Comparison of ENCODE assay signal across 9 cellular contexts in genomic region chr12:6751767-6752166, GRCh38. TPM values are rescaled to one million over a fixed set of nuclear protein-coding genes. Genes with fewer than 3 reads are reported as not detected.
DNase-seq lines count a peak whose midpoint lies in the region; ATAC-seq, FAIRE-seq and TF ChIP-seq lines count a peak whose summit lies in the region.
"Had no signal": no experiment of that assay in that cellular context is flagged by ENCODE, and none has a peak within 500 bp of the region (broad histone marks: within the 10 kb centered on the region; RNA-seq: fewer than 3 reads in every experiment).

No MANE protein-coding gene starts in this region.

- TF ChIP-seq CTCF in DND-41 (IDR thresholded peaks at IDR 0.05; ENCODE audit: borderline replicate concordance, extremely low read depth, low read length, poor library complexity, severe bottlenecking), result no peak
- TF ChIP-seq CTCF in PC-3 (conservative IDR thresholded peaks at IDR 0.05; ENCODE audit: low read depth, low read length), result no peak
- TF ChIP-seq CTCF in endothelial cell (IDR thresholded peaks at IDR 0.05; ENCODE audit: unreplicated experiment), result no peak
- TF ChIP-seq CTCF in pancreas (IDR thresholded peaks at IDR 0.05), result no peak
- no peak for TF ChIP-seq CTCF in GM13977 (IDR thresholded peaks at IDR 0.05; ENCODE audit: extremely low read depth, insufficient read depth, missing control alignments)

- peaks cover 29% of the 10 kb centered on the region for H3K4me1 ChIP-seq in DND-41 (ENCODE audit: insufficient read depth, low read length)
- peaks cover 12% of the 10 kb centered on the region for H3K4me1 ChIP-seq in PC-3 (ENCODE audit: insufficient read depth, low read length)
- peaks cover 7 to 11% (median 11%) of the 10 kb centered on the region in 3 donors for H3K4me1 ChIP-seq in pancreas

- H3K27ac Mint-ChIP-seq in endothelial cell (ENCODE audit: unreplicated experiment), result no peak overlapping the region

- intact Hi-C loops in PC-3 (cut with micrococcal nuclease) (loop anchor here (2.0 to 5.0 kb wide), 2 partner anchors 15 to 101 kb away; partner anchors contain the start of genes CDCA3, PTMS and USP5), pancreas (cut with DNase I) (no loop called here)

- no peak for FAIRE-seq in pancreas (lab: Jason Lieb, UNC)
- FAIRE-seq: islet of Langerhans had no signal

- 68 to 73% methylated on average over 7 of the region's 7 CpGs for WGBS in pancreas, 2 donors

- CTCF ChIA-PET in PC-3 (lab: Charles Lee), result interaction anchor here (0.6 to 1.7 kb wide), 3 partner anchors 9 to 57 kb away, joined by 4 read pairs; no protein-coding TSS in a partner anchor

- peaks cover 32% of the 10 kb centered on the region for H3K36me3 Mint-ChIP-seq in endothelial cell (ENCODE audit: low read depth, unreplicated experiment)

- no peak overlapping the region for H2AFZ ChIP-seq in DND-41 (ENCODE audit: low read depth, low read length)
- no peak overlapping the region for H2AFZ ChIP-seq in PC-3 (ENCODE audit: low read length)

- H3K9me3 ChIP-seq in DND-41 (ENCODE audit: insufficient read depth, low read length, severe bottlenecking) (no peaks in the 10 kb centered on the region), PC-3 (ENCODE audit: low read length) (no peaks in the 10 kb centered on the region), pancreas (no peaks in the 10 kb centered on the region)

- H4K20me1 ChIP-seq in DND-41 (ENCODE audit: insufficient read depth, low read length) (peaks cover 13% of the 10 kb centered on the region), PC-3 (ENCODE audit: low read length) (peaks cover 4% of the 10 kb centered on the region; the same call in 1 of the 2 replicates)

- peaks cover 14% of the 10 kb centered on the region for H3K4me1 Mint-ChIP-seq in endothelial cell (ENCODE audit: unreplicated experiment)

- POLR2A ChIA-PET in PC-3 (lab: Charles Lee; ENCODE audit: unreplicated experiment), result interaction anchor here (0.6 kb wide), 1 partner anchor 25 kb away, joined by 4 read pairs; no protein-coding TSS in a partner anchor

- peak overlapping the region; percentile 98 for H3K4me3 Mint-ChIP-seq in endothelial cell (ENCODE audit: unreplicated experiment)

- no peaks in the 10 kb centered on the region for H3F3A ChIP-seq in PC-3 (ENCODE audit: low read length, unreplicated experiment)

- DNase-seq in DND-41, result no peak
- no peak for DNase-seq in PC-3
- DNase-seq in endothelial cell (ENCODE audit: low spot score), result no peak
- DNase-seq in pancreas, result peak in 1 of 6 donors; percentile 61
- no peak for DNase-seq in NCI-H226
- DNase-seq in effector CD8-positive, alpha-beta T cell (lab: John Stamatoyannopoulos, UW), result no peak
- no peak for DNase-seq in GM13977 (ENCODE audit: low spot score)
- no peak for DNase-seq in NCI-H774 (lab: John Stamatoyannopoulos, UW)

- H3K9ac ChIP-seq in DND-41 (ENCODE audit: low read depth, low read length) (peak overlapping the region; percentile 80), PC-3 (ENCODE audit: low read length) (peak overlapping the region; percentile 97)

- BruUV-seq in PC-3 (replicated peaks; lab: Mats Ljungman, UMichigan), result no TSS peak

- H3K4me2 ChIP-seq in DND-41 (ENCODE audit: insufficient read depth, low read length) (peak overlapping the region; percentile 83), PC-3 (ENCODE audit: low read length) (peak overlapping the region; percentile 99)

- ATAC-seq in DND-41 (ENCODE audit: insufficient read depth, low read depth) (no peak), PC-3 (no peak), pancreas (no peak)

- peak overlapping the region; percentile 95 for H3K27ac ChIP-seq in DND-41 (ENCODE audit: low read length)
- H3K27ac ChIP-seq in PC-3 (ENCODE audit: low read length), result no peak overlapping the region
- H3K27ac ChIP-seq in pancreas, result no peak overlapping the region

- in situ Hi-C loops in GM13977 (cut with MboI; ENCODE audit: low pct_unique_long_range_greater_than_20kb, low sequenced_read_pairs, unreplicated experiment), result no loop called here

- no peaks in the 10 kb centered on the region for H3K9me3 Mint-ChIP-seq in endothelial cell (ENCODE audit: unreplicated experiment)

- H3K4me3 ChIP-seq in DND-41 (ENCODE audit: low read depth in 1 of 2, low read length in 2 of 2) (peak overlapping the region; percentile 48 to 63; a peak in 3 of 4 replicates), PC-3 (ENCODE audit: low read length) (peak overlapping the region; percentile 91), pancreas (peak overlapping the region in 3 of 4 donors; percentile 68 to 96 (median 96))

- H3K36me3 ChIP-seq in DND-41 (ENCODE audit: insufficient read depth, low read length), result peaks cover 53% of the 10 kb centered on the region
- peaks cover 14% of the 10 kb centered on the region; the same call in 1 of the 2 replicates for H3K36me3 ChIP-seq in PC-3 (ENCODE audit: low read depth, low read length)
- peaks cover 4 to 48% (median 30%) of the 10 kb centered on the region in 3 donors for H3K36me3 ChIP-seq in pancreas

- no peaks in the 10 kb centered on the region for H3K9me2 ChIP-seq in PC-3 (replicated peaks; ENCODE audit: low read length)

- H3K79me2 ChIP-seq in DND-41 (ENCODE audit: insufficient read depth, low read length) (peaks cover 26% of the 10 kb centered on the region), PC-3 (ENCODE audit: low read length) (peaks cover 23% of the 10 kb centered on the region)

- H3K27me3 Mint-ChIP-seq in endothelial cell (ENCODE audit: unreplicated experiment), result peaks cover 5% of the 10 kb centered on the region

- H3K27me3 ChIP-seq in DND-41 (ENCODE audit: insufficient read depth, low read length, poor library complexity), result no peaks in the 10 kb centered on the region
- H3K27me3 ChIP-seq in PC-3 (ENCODE audit: low read length), result no peaks in the 10 kb centered on the region
- H3K27me3 ChIP-seq in pancreas, result no peaks in the 10 kb centered on the region

RNA-seq across cellular contexts. Expression of gene MLF2, which starts 1.2 kb away (rescaled TPM):
- total RNA-seq in PC-3 (2014; rRNA removed) (222 and 248 TPM in 2 replicates), endothelial cell (ENCODE audit: unreplicated experiment) (118 TPM), pancreas (10 to 100 TPM; 38.5 to 63.0 (median 54.0) TPM)
- polyA plus RNA-seq in pancreas, result 100 to 1,000 TPM in 1 of 2 donors, 10 to 100 TPM in 1; 74.7 to 111 TPM

RNA-seq across cellular contexts. Expression of gene PTMS, which starts 14.4 kb away (rescaled TPM):
- total RNA-seq in PC-3 (2014; rRNA removed) (46.4 and 84.7 TPM in 2 replicates), endothelial cell (ENCODE audit: unreplicated experiment) (864 TPM), pancreas (100 to 1,000 TPM in 1 of 6 donors, 10 to 100 TPM in 5; 41.0 to 117 (median 58.3) TPM)
- 100 to 1,000 TPM; 128 to 276 TPM for polyA plus RNA-seq in pancreas

RNA-seq across cellular contexts. Expression of gene LAG3, which starts 20.6 kb away (rescaled TPM):
- 0.40 and 0.58 TPM in 2 replicates for total RNA-seq in PC-3 (2014; rRNA removed)
- 7.6 TPM for total RNA-seq in endothelial cell (ENCODE audit: unreplicated experiment)
- under 1 TPM in 5 of 6 donors, not detected in 1; 0.15 to 0.32 (median 0.19) TPM for total RNA-seq in pancreas
- under 1 TPM; 0.70 to 0.91 TPM for polyA plus RNA-seq in pancreas

RNA-seq across cellular contexts. Expression of gene COPS7A, which starts 27.9 kb away (rescaled TPM):
- total RNA-seq in PC-3 (2014; rRNA removed), result 82.3 and 86.9 TPM in 2 replicates
- total RNA-seq in endothelial cell (ENCODE audit: unreplicated experiment), result 25.1 TPM
- 10 to 100 TPM; 14.2 to 31.0 (median 23.8) TPM for total RNA-seq in pancreas
- polyA plus RNA-seq in pancreas, result 10 to 100 TPM; 29.5 to 39.6 TPM

RNA-seq across cellular contexts. Expression of gene CD4, which starts 37.6 kb away (rescaled TPM):
- total RNA-seq in PC-3 (2014; rRNA removed) (0.23 TPM in 1 of 2 replicates, not detected in the other), endothelial cell (ENCODE audit: unreplicated experiment) (4.7 TPM), pancreas (10 to 100 TPM in 1 of 6 donors, 1 to 10 TPM in 5; 1.2 to 19.9 (median 4.0) TPM)
- polyA plus RNA-seq in pancreas, result 1 to 10 TPM; 1.2 to 2.0 TPM
